8 cellular contexts compared by ENCODE assay signal in genomic region chr17:81976332-81977210, GRCh38. TPM values are rescaled to one million over a fixed set of nuclear protein-coding genes. Genes with fewer than 3 reads are reported as not detected.
DNase-seq lines count a peak whose midpoint lies in the region; ATAC-seq and TF ChIP-seq lines count a peak whose summit lies in the region.

No MANE protein-coding gene starts in this region.

- peak; percentile 7 for ATAC-seq in GM18870 (IDR thresholded peaks at IDR 0.05; ENCODE audit: unreplicated experiment)
- ATAC-seq in lung (ENCODE audit: insufficient read depth, low FRiP score), result peak; percentile 5
- ATAC-seq in GM18861 (IDR thresholded peaks at IDR 0.05; ENCODE audit: unreplicated experiment), result no peak

- peak overlapping the region; percentile 87 for H3K4me3 Mint-ChIP-seq in chondrocyte (ENCODE audit: unreplicated experiment)

- H3K36me3 Mint-ChIP-seq in chondrocyte (ENCODE audit: low read depth), result peaks cover 4% of the 10 kb centered on the region

- H3K27me3 ChIP-seq in HL-60 (ENCODE audit: insufficient read depth, poor library complexity, severe bottlenecking), result no peaks in the 10 kb centered on the region
- H3K27me3 ChIP-seq in lung (ENCODE audit: control insufficient read depth, insufficient read depth), result no peaks in the 10 kb centered on the region

- peak overlapping the region; percentile 81 for H3K4me3 ChIP-seq in HL-60 (replicated peaks; ENCODE audit: insufficient read depth, low read length)
- peak overlapping the region; percentile 79 for H3K4me3 ChIP-seq in lung

- peak; percentile 35 to 47 for DNase-seq in HL-60 (ENCODE audit: low read depth in 1 of 2, low spot score in 1 of 2)
- DNase-seq in SK-N-DZ (ENCODE audit: low spot score), result peak; percentile 32
- DNase-seq in chondrocyte (ENCODE audit: low spot score), result peak; percentile 88
- peak; percentile 48 for DNase-seq in lung (ENCODE audit: low spot score)
- peak; percentile 14 for DNase-seq in stimulated activated naive CD4-positive, alpha-beta T cell treated with Interleukin-2 at 50 U/mL for 16 hours (lab: John Stamatoyannopoulos, UW)
- DNase-seq in HPDE6-E6E7 (ENCODE audit: extremely low spot score), result no peak

- no peaks in the 10 kb centered on the region for H3K36me3 ChIP-seq in lung (ENCODE audit: control insufficient read depth in 2 of 2, insufficient read depth in 2 of 2, low read length in 2 of 2)

- no peak for TF ChIP-seq CTCF in HL-60 (IDR thresholded peaks at IDR 0.05; ENCODE audit: insufficient read depth, low read length)
- no peak for TF ChIP-seq CTCF in chondrocyte (IDR thresholded peaks at IDR 0.05)
- TF ChIP-seq CTCF in lung (IDR thresholded peaks at IDR 0.05; ENCODE audit: control extremely low read depth, extremely low read depth), result no peak

- H3K4me1 ChIP-seq in lung (ENCODE audit: control insufficient read depth in 2 of 2, insufficient read depth in 2 of 2, low read length in 2 of 2), result peaks cover 0 to 15% of the 10 kb centered on the region in 2 donors

- no peaks in the 10 kb centered on the region for H3K27me3 Mint-ChIP-seq in chondrocyte (ENCODE audit: low read depth)

- H3K27ac ChIP-seq in HL-60 (replicated peaks) (peak overlapping the region; percentile 70), lung (ENCODE audit: low read depth in 1 of 2, low read length in 1 of 2) (peak overlapping the region; percentile 95 to 99)

- H3K9me3 Mint-ChIP-seq in chondrocyte (ENCODE audit: low read depth), result no peaks in the 10 kb centered on the region

- H3K27ac Mint-ChIP-seq in chondrocyte (ENCODE audit: unreplicated experiment), result peak overlapping the region; percentile 96

- H3K9me3 ChIP-seq in lung (ENCODE audit: control insufficient read depth in 2 of 2, insufficient read depth in 1 of 2, low read length in 1 of 2), result no peaks in the 10 kb centered on the region

- 24 to 25% methylated on average over 30 of the region's 30 CpGs for WGBS in lung, 2 donors

- H3K4me1 Mint-ChIP-seq in chondrocyte (ENCODE audit: low read depth), result peaks cover 17% of the 10 kb centered on the region

RNA-seq across cellular contexts. Expression of gene ASPSCR1, which starts 0.9 kb away (rescaled TPM):
- polyA plus RNA-seq in SK-N-DZ (2014; cell fraction: cytosol; rRNA removed), result 52.3 and 68.3 TPM in 2 replicates
- 173 and 174 TPM in 2 replicates for polyA plus RNA-seq in SK-N-DZ (2014; cell fraction: nucleus; rRNA removed)
- total RNA-seq in chondrocyte, result 30.4 to 36.9 TPM (median 36.1 TPM) in 3 replicates
- total RNA-seq in lung, result 10 to 100 TPM; 22.9 to 55.3 TPM
- 10 to 100 TPM; 29.5 to 68.6 TPM for polyA plus RNA-seq in lung

RNA-seq across cellular contexts. Expression of gene NOTUM, which starts 15.6 kb away (rescaled TPM):
- 31.5 and 45.1 TPM in 2 replicates for polyA plus RNA-seq in SK-N-DZ (2014; cell fraction: cytosol; rRNA removed)
- 30.7 and 41.5 TPM in 2 replicates for polyA plus RNA-seq in SK-N-DZ (2014; cell fraction: nucleus; rRNA removed)
- total RNA-seq in chondrocyte, result 0.29 TPM in 1 of 3 replicates, not detected in the others
- total RNA-seq in lung, result 1 to 10 TPM; 2.3 to 7.6 TPM
- 1 to 10 TPM in 1 of 2 donors, under 1 TPM in 1; 0.71 to 2.0 TPM for polyA plus RNA-seq in lung

RNA-seq across cellular contexts. Expression of gene MYADML2, which starts 29.5 kb away (rescaled TPM):
- 0.21 and 0.28 TPM in 2 replicates for polyA plus RNA-seq in SK-N-DZ (2014; cell fraction: cytosol; rRNA removed)
- polyA plus RNA-seq in SK-N-DZ (2014; cell fraction: nucleus; rRNA removed), result 0.09 TPM in 1 of 2 replicates, not detected in the other
- total RNA-seq in chondrocyte, result not detected in 3 replicates
- not detected for total RNA-seq in lung
- not detected for polyA plus RNA-seq in lung

RNA-seq across cellular contexts. Expression of gene PYCR1, which starts 39.5 kb away (rescaled TPM):
- 394 and 456 TPM in 2 replicates for polyA plus RNA-seq in SK-N-DZ (2014; cell fraction: cytosol; rRNA removed)
- 318 and 406 TPM in 2 replicates for polyA plus RNA-seq in SK-N-DZ (2014; cell fraction: nucleus; rRNA removed)
- 154 to 235 TPM (median 224 TPM) in 3 replicates for total RNA-seq in chondrocyte
- total RNA-seq in lung, result 10 to 100 TPM; 17.5 to 73.0 TPM
- 10 to 100 TPM; 21.4 to 66.0 TPM for polyA plus RNA-seq in lung

RNA-seq across cellular contexts. Expression of gene CENPX, which starts 46.1 kb away (rescaled TPM):
- polyA plus RNA-seq in SK-N-DZ (2014; cell fraction: cytosol; rRNA removed), result 355 and 371 TPM in 2 replicates
- 411 and 471 TPM in 2 replicates for polyA plus RNA-seq in SK-N-DZ (2014; cell fraction: nucleus; rRNA removed)
- 18.1 to 25.1 TPM (median 19.2 TPM) in 3 replicates for total RNA-seq in chondrocyte
- 10 to 100 TPM; 21.5 to 86.9 TPM for total RNA-seq in lung
- polyA plus RNA-seq in lung, result 100 to 1,000 TPM; 116 to 121 TPM
